In genomic region chr2:70687461-70687795, GRCh38 we compare ENCODE assay signal across 3 cellular contexts.
TF ChIP-seq lines count a peak whose summit lies in the region.

No MANE protein-coding gene starts in this region.

TF ChIP-seq in A549, 52 proteins besides CTCF, POLR2A, EP300 and RAD21:
- TF ChIP-seq MAFK (IDR thresholded peaks at IDR 0.05; ENCODE audit: partially characterized antibody) (no peak), ATOH8 (CRISPR knock-in tag; IDR thresholded peaks at IDR 0.05; ENCODE audit: low read depth) (no peak), MAX (IDR thresholded peaks at IDR 0.05) (no peak), ZFP36 (IDR thresholded peaks at IDR 0.05; ENCODE audit: borderline replicate concordance, partially characterized antibody) (no peak), SREBF2 (IDR thresholded peaks at IDR 0.05) (no peak), HEYL (CRISPR knock-in tag; IDR thresholded peaks at IDR 0.05) (no peak), EHMT2 (IDR thresholded peaks at IDR 0.05; ENCODE audit: low read depth) (no peak), CHD2 (IDR thresholded peaks at IDR 0.05; ENCODE audit: low read length, partially characterized antibody) (no peak), MAZ (IDR thresholded peaks at IDR 0.05; ENCODE audit: borderline replicate concordance, low read depth, low read length) (no peak), PHF8 (IDR thresholded peaks at IDR 0.05; ENCODE audit: borderline replicate concordance, low read depth) (no peak), FOSB (CRISPR knock-in tag; IDR thresholded peaks at IDR 0.05) (no peak)
- TF ChIP-seq, protein P1, sequence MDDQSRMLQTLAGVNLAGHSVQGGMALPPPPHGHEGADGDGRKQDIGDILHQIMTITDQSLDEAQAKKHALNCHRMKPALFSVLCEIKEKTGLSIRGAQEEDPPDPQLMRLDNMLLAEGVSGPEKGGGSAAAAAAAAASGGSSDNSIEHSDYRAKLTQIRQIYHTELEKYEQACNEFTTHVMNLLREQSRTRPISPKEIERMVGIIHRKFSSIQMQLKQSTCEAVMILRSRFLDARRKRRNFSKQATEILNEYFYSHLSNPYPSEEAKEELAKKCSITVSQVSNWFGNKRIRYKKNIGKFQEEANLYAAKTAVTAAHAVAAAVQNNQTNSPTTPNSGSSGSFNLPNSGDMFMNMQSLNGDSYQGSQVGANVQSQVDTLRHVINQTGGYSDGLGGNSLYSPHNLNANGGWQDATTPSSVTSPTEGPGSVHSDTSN (IDR thresholded peaks at IDR 0.05), result no peak

TF ChIP-seq in HCT116, 20 proteins besides CTCF, POLR2A, EP300 and RAD21:
- TF ChIP-seq SP1 (IDR thresholded peaks at IDR 0.05; ENCODE audit: low read depth) (no peak), EGR1 (IDR thresholded peaks at IDR 0.05; ENCODE audit: low read depth) (no peak), YY1 (IDR thresholded peaks at IDR 0.05; ENCODE audit: extremely low read depth, insufficient replicate concordance, low read depth, low read length) (no peak), ZBTB33 (IDR thresholded peaks at IDR 0.05; ENCODE audit: extremely low read depth, insufficient replicate concordance, low read length) (no peak), EZH2phosphoT487 (IDR thresholded peaks at IDR 0.05; ENCODE audit: borderline replicate concordance) (no peak), POLR2AphosphoS5 (IDR thresholded peaks at IDR 0.05; ENCODE audit: low read depth, low read length) (no peak), FOSL1 (IDR thresholded peaks at IDR 0.05; ENCODE audit: low read depth) (no peak), MAX (IDR thresholded peaks at IDR 0.05) (no peak), CEBPB (IDR thresholded peaks at IDR 0.05; ENCODE audit: low read depth) (no peak), CBX3 (IDR thresholded peaks at IDR 0.05; ENCODE audit: low read depth) (no peak), EZH2 (IDR thresholded peaks at IDR 0.05) (no peak), SIN3A (IDR thresholded peaks at IDR 0.05; ENCODE audit: low read depth) (no peak), TCF7L2 (IDR thresholded peaks at IDR 0.05; ENCODE audit: borderline replicate concordance, extremely low read depth, insufficient read depth, insufficient read length) (no peak)
- TF ChIP-seq, protein P2, sequence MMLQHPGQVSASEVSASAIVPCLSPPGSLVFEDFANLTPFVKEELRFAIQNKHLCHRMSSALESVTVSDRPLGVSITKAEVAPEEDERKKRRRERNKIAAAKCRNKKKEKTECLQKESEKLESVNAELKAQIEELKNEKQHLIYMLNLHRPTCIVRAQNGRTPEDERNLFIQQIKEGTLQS (IDR thresholded peaks at IDR 0.05), result no peak

TF ChIP-seq in WTC11, 78 proteins besides CTCF, POLR2A, EP300 and RAD21:
- TF ChIP-seq IRF2 (CRISPR knock-in tag; IDR thresholded peaks at IDR 0.05; ENCODE audit: borderline replicate concordance, low read depth), result no peak
- TF ChIP-seq, protein P3, sequence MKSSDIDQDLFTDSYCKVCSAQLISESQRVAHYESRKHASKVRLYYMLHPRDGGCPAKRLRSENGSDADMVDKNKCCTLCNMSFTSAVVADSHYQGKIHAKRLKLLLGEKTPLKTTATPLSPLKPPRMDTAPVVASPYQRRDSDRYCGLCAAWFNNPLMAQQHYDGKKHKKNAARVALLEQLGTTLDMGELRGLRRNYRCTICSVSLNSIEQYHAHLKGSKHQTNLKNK (CRISPR knock-in tag; IDR thresholded peaks at IDR 0.05), result no peak
- TF ChIP-seq AFF4 (CRISPR knock-in tag; IDR thresholded peaks at IDR 0.05; ENCODE audit: borderline replicate concordance), result no peak
- TF ChIP-seq MYBL2 (CRISPR knock-in tag; IDR thresholded peaks at IDR 0.05), result no peak
- no peak for TF ChIP-seq ZNF138 (CRISPR knock-in tag; conservative IDR thresholded peaks at IDR 0.05)
- TF ChIP-seq CDX4 (CRISPR knock-in tag; IDR thresholded peaks at IDR 0.05; ENCODE audit: borderline replicate concordance), result no peak
- no peak for TF ChIP-seq EMX1 (CRISPR knock-in tag; IDR thresholded peaks at IDR 0.05)
